In the genomic region with DNA sequence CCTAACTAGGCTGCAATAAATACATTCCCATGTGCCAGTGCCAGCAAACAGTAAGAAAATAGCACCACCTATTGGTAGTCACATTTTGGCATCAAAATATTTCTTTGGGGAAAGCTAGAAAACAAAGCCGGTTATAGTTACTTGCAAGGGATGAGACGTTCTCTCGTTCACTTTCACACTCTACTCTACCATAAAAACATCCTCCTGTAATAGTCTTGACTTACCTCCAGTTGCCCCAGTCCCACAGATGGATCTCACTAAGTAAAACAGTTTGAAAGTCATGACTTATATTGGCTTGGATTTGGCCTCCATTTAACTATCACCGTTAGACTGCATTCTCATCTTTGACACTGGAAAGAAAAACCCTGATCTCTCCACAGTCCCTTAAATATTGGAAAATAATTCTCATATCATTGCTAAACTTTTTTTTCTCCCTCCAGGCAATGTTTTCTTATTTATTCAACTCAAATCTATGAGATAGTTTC, we compare ENCODE assay signal across 9 cellular contexts. TPM values are rescaled to one million over a fixed set of nuclear protein-coding genes. Genes with fewer than 3 reads are reported as not detected.
A peak's percentile ranks its signal among the peaks of the same experiment; 100 is the strongest.
DNase-seq lines count a peak whose midpoint lies in the region; ATAC-seq, FAIRE-seq and TF ChIP-seq lines count a peak whose summit lies in the region.
"Had no signal": no experiment of that assay in that cellular context is flagged by ENCODE, and none has a peak within 500 bp of the region (broad histone marks: within the 10 kb centered on the region; RNA-seq: fewer than 3 reads in every experiment).

No MANE protein-coding gene starts in this region.

- H3K27ac ChIP-seq in left ventricle myocardium inferior (replicated peaks) (no peak overlapping the region), small intestine (ENCODE audit: low read depth in 1 of 2, low read length in 1 of 2) (no peak overlapping the region)

- ATAC-seq in Right ventricle myocardium inferior (no peak), HG03565 (IDR thresholded peaks at IDR 0.05; ENCODE audit: unreplicated experiment) (peak; percentile 59), GM18858 (IDR thresholded peaks at IDR 0.05; ENCODE audit: unreplicated experiment) (no peak)

- no peaks in the 10 kb centered on the region for H3K36me3 ChIP-seq in left ventricle myocardium inferior
- no peaks in the 10 kb centered on the region for H3K36me3 ChIP-seq in small intestine (ENCODE audit: control insufficient read depth in 2 of 2, insufficient read depth in 2 of 2, low read length in 2 of 2)

- intact Hi-C loops in left ventricle myocardium inferior (cut with micrococcal nuclease) (no loop called here), Right ventricle myocardium inferior (cut with DNase I) (loop anchor here (5.0 kb wide), 1 partner anchor 673 kb away; no protein-coding TSS in a partner anchor)

- H3K4me3 ChIP-seq in left ventricle myocardium inferior, result no peak overlapping the region
- no peak overlapping the region for H3K4me3 ChIP-seq in small intestine (ENCODE audit: low read depth in 1 of 2, low read length in 2 of 2)

- 11 to 16% (median 14%) methylated on average over 4 of the region's 4 CpGs for WGBS in small intestine, 3 donors

- FAIRE-seq in small intestine (lab: Jason Lieb, UNC), result no peak
- FAIRE-seq: colon had no signal

- H3K4me1 ChIP-seq in left ventricle myocardium inferior (no peaks in the 10 kb centered on the region), small intestine (ENCODE audit: control insufficient read depth in 2 of 2, insufficient read depth in 1 of 2, low read depth in 1 of 2, low read length in 1 of 2) (peaks cover 0 to 2% of the 10 kb centered on the region in 2 donors)

- peak; percentile 62 for TF ChIP-seq CTCF in left ventricle myocardium inferior (IDR thresholded peaks at IDR 0.05; ENCODE audit: borderline replicate concordance)

- DNase-seq in left ventricle myocardium inferior (no peak), Right ventricle myocardium inferior (ENCODE audit: missing footprints) (no peak), RPMI8226 (peak; percentile 7), foreskin melanocyte (peak; percentile 22), small intestine (peak; percentile 65), NK-92 (lab: John Stamatoyannopoulos, UW; ENCODE audit: unreplicated experiment) (no peak)

- peaks cover 36% of the 10 kb centered on the region for H3K27me3 ChIP-seq in left ventricle myocardium inferior (ENCODE audit: low read depth)
- H3K27me3 ChIP-seq in small intestine (ENCODE audit: control insufficient read depth in 2 of 2, insufficient read depth in 2 of 2, low read length in 2 of 2), result no peaks in the 10 kb centered on the region

- H3K9me3 ChIP-seq in left ventricle myocardium inferior (replicated peaks) (no peaks in the 10 kb centered on the region), small intestine (ENCODE audit: control insufficient read depth, low read depth) (no peaks in the 10 kb centered on the region)

RNA-seq across cellular contexts. Expression of a gene that starts 9.7 kb away (rescaled TPM):
- total RNA-seq in left ventricle myocardium inferior (not detected), Right ventricle myocardium inferior (not detected)
- polyA plus RNA-seq in small intestine, result 1 to 10 TPM in 1 of 3 donors, under 1 TPM in 1, not detected in 1; 0.45 to 7.8 TPM

Comparison
In these comparisons a context has a peak if more than half of its experiments do, and no peak if none do; other contexts are left out.
1. DNase-seq: peak in RPMI8226 (single experiment), foreskin melanocyte (single experiment) and small intestine (single experiment); none in left ventricle myocardium inferior (single experiment), Right ventricle myocardium inferior (single experiment) and NK-92 (single experiment).